Comparison of ENCODE assay signal across 1 cellular context in genomic region chr11:2377511-2378443, GRCh38.
TF ChIP-seq lines count a peak whose summit lies in the region.

No MANE protein-coding gene starts in this region.

TF ChIP-seq in GM12878, 131 proteins besides CTCF, POLR2A, EP300 and RAD21 (continued from another document and continues in another):
- TF ChIP-seq E2F4 (IDR thresholded peaks at IDR 0.05; ENCODE audit: low read depth, low read length) (no peak), RB1 (IDR thresholded peaks at IDR 0.05; ENCODE audit: borderline replicate concordance) (no peak), HCFC1 (IDR thresholded peaks at IDR 0.05; ENCODE audit: low read length) (no peak), PBX3 (IDR thresholded peaks at IDR 0.05; ENCODE audit: insufficient replicate concordance, low read depth, low read length) (no peak), HSF1 (IDR thresholded peaks at IDR 0.05; ENCODE audit: low read depth, low read length) (no peak), USF2 (IDR thresholded peaks at IDR 0.05; ENCODE audit: borderline replicate concordance, low read depth, low read length) (no peak), STAT1 (conservative IDR thresholded peaks at IDR 0.05) (no peak), E4F1 (IDR thresholded peaks at IDR 0.05; ENCODE audit: borderline replicate concordance, partially characterized antibody) (no peak), ATF7 (IDR thresholded peaks at IDR 0.05; ENCODE audit: low read depth) (peak; percentile 70), TAF1 (IDR thresholded peaks at IDR 0.05; ENCODE audit: borderline replicate concordance, low read depth, low read length) (no peak), KLF5 (IDR thresholded peaks at IDR 0.05; ENCODE audit: partially characterized antibody) (no peak), SMAD1 (IDR thresholded peaks at IDR 0.05; ENCODE audit: low read depth, partially characterized antibody) (no peak), BCL3 (IDR thresholded peaks at IDR 0.05; ENCODE audit: borderline replicate concordance, insufficient read depth, low read depth, low read length, poor library complexity, severe bottlenecking) (no peak), KAT2A (conservative IDR thresholded peaks at IDR 0.05; ENCODE audit: control insufficient read depth, low read depth, low read length) (no peak), GATAD2B (conservative IDR thresholded peaks at IDR 0.05; ENCODE audit: low read depth) (0 out of 2 replicates have a peak, but pooled peaks have one; percentile 47), CEBPZ (IDR thresholded peaks at IDR 0.05; ENCODE audit: low read depth, low read length) (no peak), CHD2 (IDR thresholded peaks at IDR 0.05; ENCODE audit: borderline replicate concordance, low read depth, low read length) (no peak), ZNF384 (IDR thresholded peaks at IDR 0.05; ENCODE audit: borderline replicate concordance, low read depth, low read length) (no peak), IRF3 (IDR thresholded peaks at IDR 0.05) (no peak), CEBPB (IDR thresholded peaks at IDR 0.05; ENCODE audit: borderline replicate concordance in 1 of 2, low read depth in 2 of 2, low read length in 2 of 2) (no peak), NKRF (conservative IDR thresholded peaks at IDR 0.05) (peak; percentile 31; the same call in 1 of the 2 replicates), RCOR1 (conservative IDR thresholded peaks at IDR 0.05; ENCODE audit: low read depth, low read length) (no peak), E2F8 (IDR thresholded peaks at IDR 0.05; ENCODE audit: low read depth, partially characterized antibody) (no peak), POLR2AphosphoS5 (IDR thresholded peaks at IDR 0.05; ENCODE audit: low read length) (no peak), SPI1 (IDR thresholded peaks at IDR 0.05; ENCODE audit: borderline replicate concordance, insufficient read depth, low read depth, low read length) (no peak), FOXK2 (IDR thresholded peaks at IDR 0.05) (no peak), JUND (IDR thresholded peaks at IDR 0.05; ENCODE audit: low read depth, low read length) (no peak), ATF2 (IDR thresholded peaks at IDR 0.05; ENCODE audit: low read length) (no peak), PKNOX1 (IDR thresholded peaks at IDR 0.05) (no peak), ZNF24 (IDR thresholded peaks at IDR 0.05) (no peak), MAX (IDR thresholded peaks at IDR 0.05; ENCODE audit: low read depth, low read length) (no peak), EZH2 (IDR thresholded peaks at IDR 0.05; ENCODE audit: borderline replicate concordance, control insufficient read depth, low read depth, low read length) (no peak), SMAD5 (IDR thresholded peaks at IDR 0.05; ENCODE audit: low read depth) (no peak)
